Comparison of ENCODE assay signal across 8 cellular contexts in genomic region chr5:180831139-180832080, GRCh38. TPM values are rescaled to one million over a fixed set of nuclear protein-coding genes. Genes with fewer than 3 reads are reported as not detected.
DNase-seq lines count a peak whose midpoint lies in the region; ATAC-seq and TF ChIP-seq lines count a peak whose summit lies in the region.

No MANE protein-coding gene starts in this region.

- H3K4me1 ChIP-seq in heart right ventricle (peaks cover 5 to 53% (median 37%) of the 10 kb centered on the region in 9 donors), prostate gland (replicated peaks) (peaks cover 4% of the 10 kb centered on the region)

- H3K27ac ChIP-seq in KOPT-K1 (ENCODE audit: low read depth, low read length, poor library complexity, severe bottlenecking) (peak overlapping the region; percentile 89), heart right ventricle (peak overlapping the region; percentile 96 to 100 (median 99)), prostate gland (peak overlapping the region; percentile 95 to 97)

- H3K4me3 ChIP-seq in heart right ventricle (peak overlapping the region; percentile 39 to 98 (median 92)), prostate gland (peak overlapping the region; percentile 75 to 76)

- WGBS in heart right ventricle, 2 donors = 1% methylated on average over 76 to 79 of the region's 80 CpGs
- WGBS in prostate gland = 2% methylated on average over 80 of the region's 80 CpGs

- ATAC-seq in GM21723 (IDR thresholded peaks at IDR 0.05; ENCODE audit: unreplicated experiment) (peak; percentile 77), heart right ventricle (peak; percentile 97 to 99 (median 98))

- H3K9me3 ChIP-seq in KOPT-K1 (ENCODE audit: insufficient read depth, low read length, poor library complexity, severe bottlenecking) = peaks cover 17% of the 10 kb centered on the region
- H3K9me3 ChIP-seq in heart right ventricle = peaks cover 0 to 18% (median 0%) of the 10 kb centered on the region in 11 donors
- no peaks in the 10 kb centered on the region for H3K9me3 ChIP-seq in prostate gland

- no peaks in the 10 kb centered on the region for H3K27me3 ChIP-seq in heart right ventricle
- H3K27me3 ChIP-seq in prostate gland (replicated peaks; ENCODE audit: insufficient read depth) = no peaks in the 10 kb centered on the region

- peak; percentile 73 for TF ChIP-seq POLR2A in prostate gland (IDR thresholded peaks at IDR 0.05)

- intact Hi-C loops in heart right ventricle (cut with DNase I) = loop anchor here in 3 of 10 donors (2.0 to 5.0 kb wide), 3 partner anchors 21 to 44 kb away; partner anchors contain the start of gene ZFP62 (in 2 of the 3)
- intact Hi-C loops in prostate gland (cut with DNase I) = no loop called here

- TF ChIP-seq CTCF in heart right ventricle (IDR thresholded peaks at IDR 0.05) (peak in 6 of 9 donors; percentile 13 to 47 (median 36)), prostate gland (IDR thresholded peaks at IDR 0.05) (peak; percentile 20 to 66 (median 38))

- DNase-seq in GM03348 (ENCODE audit: low spot score) = peak; percentile 93
- DNase-seq in T-helper 1 cell = peak; percentile 55 to 79 (median 62)
- peak; percentile 63 for DNase-seq in amniotic epithelial cell (ENCODE audit: low read depth)
- DNase-seq in heart right ventricle = peak; percentile 88 to 90
- peak; percentile 88 for DNase-seq in prostate gland (ENCODE audit: low spot score)
- DNase-seq in ureter (ENCODE audit: low spot score) = peak; percentile 89

- H3K36me3 ChIP-seq in KOPT-K1 (ENCODE audit: insufficient read depth, low read length) = peaks cover 38% of the 10 kb centered on the region
- peaks cover 0 to 38% (median 26%) of the 10 kb centered on the region in 9 donors for H3K36me3 ChIP-seq in heart right ventricle
- no peaks in the 10 kb centered on the region for H3K36me3 ChIP-seq in prostate gland

RNA-seq across cellular contexts. Expression of gene MGAT1, which starts 28.8 kb away (rescaled TPM):
- total RNA-seq in heart right ventricle = 100 to 1,000 TPM in 2 of 10 donors, 10 to 100 TPM in 8; 50.1 to 118 (median 59.7) TPM
- polyA plus RNA-seq in heart right ventricle = 100 to 1,000 TPM in 1 of 2 donors, 10 to 100 TPM in 1; 71.7 to 127 TPM
- 100 to 1,000 TPM; 142 to 159 TPM for total RNA-seq in prostate gland
- 151 TPM for total RNA-seq in ureter

RNA-seq across cellular contexts. Expression of gene ZFP62, which starts 29.7 kb away (rescaled TPM):
- total RNA-seq in heart right ventricle (10 to 100 TPM; 11.3 to 17.6 (median 13.6) TPM), prostate gland (10 to 100 TPM; 24.5 to 28.1 TPM), ureter (44.8 TPM)
- 10 to 100 TPM in 1 of 2 donors, 1 to 10 TPM in 1; 6.4 to 24.9 TPM for polyA plus RNA-seq in heart right ventricle

Comparison
In these comparisons a context has a peak if more than half of its experiments do, and no peak if none do; other contexts are left out.
1. Peak in every context shown above with its lines: DNase-seq, ATAC-seq, H3K4me3 ChIP-seq and H3K27ac ChIP-seq.